In the genomic region with DNA sequence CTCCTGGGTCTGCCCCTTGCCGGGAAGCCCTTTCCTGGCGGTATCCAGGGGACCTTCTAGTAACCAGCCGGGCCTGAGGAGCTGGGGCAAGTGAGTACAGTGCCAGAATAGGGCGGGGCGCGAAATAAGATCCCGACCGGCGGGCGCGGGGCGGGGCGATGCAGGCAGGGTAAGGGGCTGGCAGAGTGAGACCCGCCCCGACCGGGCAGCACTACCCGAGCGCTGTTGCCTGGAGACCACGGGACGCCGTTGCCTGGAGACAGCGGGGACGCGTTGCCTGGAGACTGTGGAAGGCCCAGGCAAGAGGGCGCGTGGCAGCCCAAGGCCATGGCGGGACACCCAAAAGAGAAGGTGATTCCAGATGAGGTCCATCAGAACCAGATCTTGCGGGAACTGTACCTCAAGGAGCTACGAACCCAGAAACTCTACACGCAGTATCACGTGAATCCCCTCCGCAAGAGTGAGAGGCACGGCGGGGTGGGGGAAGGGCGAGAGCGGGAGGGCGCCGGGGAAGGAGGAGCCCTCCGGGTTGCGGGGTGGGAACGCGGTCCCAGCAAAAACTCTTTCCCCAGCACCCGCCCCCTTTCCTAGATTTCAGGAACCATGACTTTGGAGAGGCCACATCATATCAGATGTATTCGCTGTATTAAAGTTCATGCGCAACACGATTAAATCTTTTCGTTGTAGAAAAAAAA, we compare ENCODE assay signal across 7 cellular contexts. TPM values are rescaled to one million over a fixed set of nuclear protein-coding genes. Genes with fewer than 3 reads are reported as not detected.
DNase-seq lines count a peak whose midpoint lies in the region; ATAC-seq and TF ChIP-seq lines count a peak whose summit lies in the region.

No MANE protein-coding gene starts in this region.

- H3K4me3 Mint-ChIP-seq in nephron: peak overlapping the region; percentile 78 to 79 (median 78)

- H3K4me3 ChIP-seq in H7 (ENCODE audit: insufficient read depth, low read depth, low read length) (peak overlapping the region; percentile 54), thymus (ENCODE audit: low read length) (peak overlapping the region; percentile 6)

- TF ChIP-seq CTCF in foreskin keratinocyte (conservative IDR thresholded peaks at IDR 0.05): no peak
- TF ChIP-seq CTCF in nephron (IDR thresholded peaks at IDR 0.05; ENCODE audit: unreplicated experiment in 3 of 3): no peak

- peak overlapping the region in 1 of 3 experiments; percentile 25 for H3K27ac Mint-ChIP-seq in nephron

- H3K27ac ChIP-seq in foreskin keratinocyte (no peak overlapping the region), thymus (ENCODE audit: low read depth) (no peak overlapping the region)

- H3K4me1 ChIP-seq in foreskin keratinocyte (peaks cover 6% of the 10 kb centered on the region), thymus (ENCODE audit: control insufficient read depth, insufficient read depth, low read length) (peaks cover 2% of the 10 kb centered on the region)

- H3K36me3 ChIP-seq in H7 (replicated peaks; ENCODE audit: control insufficient read depth, insufficient read depth, low read length) (no peaks in the 10 kb centered on the region; the same call in 1 of the 2 replicates), thymus (ENCODE audit: control insufficient read depth, insufficient read depth) (no peaks in the 10 kb centered on the region)

- no peaks in the 10 kb centered on the region for H3K36me3 Mint-ChIP-seq in nephron (ENCODE audit: low read depth)

- H3K27me3 ChIP-seq in H7 (ENCODE audit: control insufficient read depth, insufficient read depth, low read length): no peaks in the 10 kb centered on the region; the same call in 1 of the 2 replicates
- H3K27me3 ChIP-seq in foreskin keratinocyte: no peaks in the 10 kb centered on the region
- H3K27me3 ChIP-seq in thymus (ENCODE audit: control insufficient read depth, insufficient read depth): peaks cover 7% of the 10 kb centered on the region

- ATAC-seq in foreskin keratinocyte: peak; percentile 88

- peaks cover 20% of the 10 kb centered on the region for H3K4me1 Mint-ChIP-seq in nephron

- H3K27me3 Mint-ChIP-seq in nephron (ENCODE audit: low read depth): peaks cover 11% of the 10 kb centered on the region

- no peaks in the 10 kb centered on the region for H3K9me3 Mint-ChIP-seq in nephron

- H3K9me3 ChIP-seq in thymus (ENCODE audit: control insufficient read depth): no peaks in the 10 kb centered on the region

- DNase-seq in H7: peak; percentile 95
- DNase-seq in NCI-H510A (lab: John Stamatoyannopoulos, UW): peak; percentile 100
- DNase-seq in activated T-helper 9 cell treated with anti-CD3 and anti-CD28 coated beads, Interleukin-2, amount 50 U/mL, for 16 hours (ENCODE audit: low read depth): peak; percentile 12
- DNase-seq in foreskin keratinocyte: peak; percentile 38 to 66
- DNase-seq in SW 1271 (lab: John Stamatoyannopoulos, UW): no peak

- 7% methylated on average over 47 of the region's 47 CpGs for WGBS in thymus

RNA-seq across cellular contexts. Expression of gene EBNA1BP2, which starts 24.3 kb away (rescaled TPM):
- 138 and 151 TPM in 2 replicates for total RNA-seq in H7 (2014; rRNA removed; shearing (Covaris generic))
- total RNA-seq in foreskin keratinocyte: 210 and 223 TPM in 2 replicates
- 238 and 263 TPM in 2 replicates for polyA plus RNA-seq in foreskin keratinocyte
- 41.3 TPM for polyA plus RNA-seq in thymus

RNA-seq across cellular contexts. Expression of gene CFAP57, which starts 24.4 kb away (rescaled TPM):
- 0.14 TPM in 1 of 2 replicates, not detected in the other for total RNA-seq in H7 (2014; rRNA removed; shearing (Covaris generic))
- total RNA-seq in foreskin keratinocyte: 0.82 and 0.92 TPM in 2 replicates
- polyA plus RNA-seq in foreskin keratinocyte (0.28 and 0.81 TPM in 2 replicates), thymus (0.16 TPM)

Comparison
In these comparisons a context has a peak if more than half of its experiments do, and no peak if none do; other contexts are left out.
1. DNase-seq: peak in H7 (single experiment), NCI-H510A (single experiment), activated T-helper 9 cell treated with anti-CD3 and anti-CD28 coated beads, Interleukin-2, amount 50 U/mL, for 16 hours (single experiment) and foreskin keratinocyte (2 of 2); none in SW 1271 (0 of 2).